In the genomic region with DNA sequence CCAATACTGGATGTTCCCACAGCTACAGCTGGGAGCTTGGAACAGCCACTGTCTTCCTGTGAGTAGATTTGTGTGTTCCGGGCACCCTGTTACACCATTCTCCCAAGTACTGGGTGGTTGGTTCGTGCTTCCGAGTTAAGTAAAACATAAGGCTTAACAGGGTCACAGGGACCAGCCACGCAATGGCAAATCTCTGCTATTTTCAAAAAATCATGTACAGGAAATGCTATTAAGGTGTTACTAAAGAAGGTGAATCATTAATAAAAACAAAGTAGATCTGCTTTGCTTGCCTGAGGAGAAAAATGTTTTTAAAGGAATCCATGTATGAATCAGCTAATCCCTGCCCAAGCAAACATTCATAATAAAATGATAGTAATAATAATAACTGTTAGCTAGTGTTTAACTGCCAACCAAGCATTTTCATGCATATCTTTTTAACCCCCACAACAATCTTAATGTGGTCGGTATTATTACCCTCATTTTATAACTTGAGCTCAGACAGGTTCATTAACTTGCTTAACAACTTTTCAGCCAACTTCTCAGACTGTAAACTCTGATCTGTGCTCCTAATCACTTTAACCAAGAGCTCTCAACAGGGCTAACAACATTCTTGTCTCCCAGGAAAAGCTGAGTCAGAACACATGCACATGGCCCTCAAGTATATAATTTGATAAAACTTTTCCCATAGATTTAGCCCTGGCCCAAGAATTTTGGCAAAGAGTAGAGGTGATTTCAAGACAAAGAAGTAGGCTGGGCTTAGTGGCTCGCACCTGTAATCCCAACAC, we compare ENCODE assay signal across 18 cellular contexts. TPM values are rescaled to one million over a fixed set of nuclear protein-coding genes. Genes with fewer than 3 reads are reported as not detected.
DNase-seq lines count a peak whose midpoint lies in the region; ATAC-seq and TF ChIP-seq lines count a peak whose summit lies in the region.
"Had no signal": no experiment of that assay in that cellular context is flagged by ENCODE, and none has a peak within 500 bp of the region (broad histone marks: within the 10 kb centered on the region; RNA-seq: fewer than 3 reads in every experiment).

No MANE protein-coding gene starts in this region.

- H3K14ac ChIP-seq in mesenchymal stem cell (ENCODE audit: low read length in 2 of 2), result no peak overlapping the region

- H3K4me3 ChIP-seq in AG10803 (ENCODE audit: low read length) (no peak overlapping the region), epithelial cell of esophagus (ENCODE audit: low read length) (peak overlapping the region; percentile 13), mesenchymal stem cell (ENCODE audit: insufficient read depth in 1 of 2, low read depth in 1 of 2, low read length in 2 of 2) (no peak overlapping the region)
- no peak overlapping the region for H3K4me3 ChIP-seq in CD8-positive, alpha-beta T cell (ENCODE audit: low read depth, low read length)
- H3K4me3 ChIP-seq: gastroesophageal sphincter had no signal

- no peak overlapping the region for H2BK5ac ChIP-seq in mesenchymal stem cell (ENCODE audit: low read depth, low read length, poor library complexity, severe bottlenecking)

- no peaks in the 10 kb centered on the region for H3K9me3 Mint-ChIP-seq in CD8-positive, alpha-beta T cell
- H3K9me3 Mint-ChIP-seq: activated CD4-positive, alpha-beta T cell treated with anti-CD3 and anti-CD28 coated beads, Interleukin-2, amount 10 ng/mL, durations not matched to agents 7 days and 5 days; activated T-cell treated with anti-CD3 and anti-CD28 coated beads, Interleukin-2, amount 50 U/mL, for 72 hours; stimulated activated naive CD8-positive, alpha-beta T cell treated with anti-CD3 and anti-CD28 coated beads, Interleukin-15, Interleukin-2, amounts not matched to agents 100 ng/mL and 50 ng/mL, for 24 hours had no signal

- H3K9ac ChIP-seq in mesenchymal stem cell (ENCODE audit: low read length), result no peak overlapping the region

- H3K4me2 ChIP-seq in mesenchymal stem cell (ENCODE audit: low read length, poor library complexity, severe bottlenecking), result peak overlapping the region; percentile 7

- no peak overlapping the region for H4K8ac ChIP-seq in mesenchymal stem cell (ENCODE audit: low read length)

- H3K79me1 ChIP-seq in mesenchymal stem cell (replicated peaks; ENCODE audit: low read length, poor library complexity, severe bottlenecking), result no peaks in the 10 kb centered on the region

- DNase-seq in AG10803 (ENCODE audit: low read depth), result peak; percentile 5
- DNase-seq in NCI-H460 (ENCODE audit: extremely low read depth, low read depth), result peak; percentile 55
- peak; percentile 88 for DNase-seq in epithelial cell of esophagus (ENCODE audit: low read depth)
- DNase-seq in mesenchymal stem cell, result no peak
- DNase-seq in CD8-positive, alpha-beta T cell, result no peak
- DNase-seq in SW480 (ENCODE audit: low spot score), result no peak
- DNase-seq in dedifferentiated amniotic fluid mesenchymal stem cell (ENCODE audit: extremely low spot score), result no peak
- DNase-seq in DMS153 (lab: John Stamatoyannopoulos, UW), result no peak
- DNase-seq: activated CD4-positive, alpha-beta T cell treated with anti-CD3 and anti-CD28 coated beads, Interleukin-2, amount 10 ng/mL, durations not matched to agents 7 days and 5 days; activated T-cell treated with anti-CD3 and anti-CD28 coated beads, Interleukin-2, amount 50 U/mL, for 72 hours; H7; KG1; NCI-H187; NCI-H526 treated with DMSO at 0.1 percent for 48 hours; retina had no signal

- no peak for ATAC-seq in CD8-positive, alpha-beta T cell
- ATAC-seq: activated T-cell treated with anti-CD3 and anti-CD28 coated beads, Interleukin-2, amount 50 U/mL, for 72 hours; gastroesophageal sphincter had no signal

- peaks cover 39% of the 10 kb centered on the region for H3K4me1 Mint-ChIP-seq in CD8-positive, alpha-beta T cell (ENCODE audit: low read depth)

- H3K4ac ChIP-seq in mesenchymal stem cell (ENCODE audit: low read depth in 1 of 2, low read length in 2 of 2), result no peak overlapping the region

- H3K4me3 Mint-ChIP-seq in CD8-positive, alpha-beta T cell, result no peak overlapping the region
- H3K4me3 Mint-ChIP-seq: activated CD4-positive, alpha-beta T cell treated with anti-CD3 and anti-CD28 coated beads, Interleukin-2, amount 10 ng/mL, durations not matched to agents 7 days and 5 days; stimulated activated naive CD8-positive, alpha-beta T cell treated with anti-CD3 and anti-CD28 coated beads, Interleukin-15, Interleukin-2, amounts not matched to agents 100 ng/mL and 50 ng/mL, for 24 hours had no signal

- H3K23ac ChIP-seq in mesenchymal stem cell (ENCODE audit: low read length in 2 of 2), result no peak overlapping the region

- no peaks in the 10 kb centered on the region for H3K9me3 ChIP-seq in mesenchymal stem cell (ENCODE audit: control insufficient read depth, low read length)
- H3K9me3 ChIP-seq in CD8-positive, alpha-beta T cell (ENCODE audit: low read length), result no peaks in the 10 kb centered on the region
- H3K9me3 ChIP-seq: gastroesophageal sphincter had no signal

- intact Hi-C loops in CD8-positive, alpha-beta T cell (cut with DNase I, micrococcal nuclease), result no loop called here

- no peak overlapping the region for H3K27ac Mint-ChIP-seq in CD8-positive, alpha-beta T cell
- H3K27ac Mint-ChIP-seq: activated CD4-positive, alpha-beta T cell treated with anti-CD3 and anti-CD28 coated beads, Interleukin-2, amount 10 ng/mL, durations not matched to agents 7 days and 5 days; activated T-cell treated with anti-CD3 and anti-CD28 coated beads, Interleukin-2, amount 50 U/mL, for 72 hours; stimulated activated naive CD8-positive, alpha-beta T cell treated with anti-CD3 and anti-CD28 coated beads, Interleukin-15, Interleukin-2, amounts not matched to agents 100 ng/mL and 50 ng/mL, for 24 hours had no signal

- no peak overlapping the region for H2AK5ac ChIP-seq in mesenchymal stem cell (ENCODE audit: low read length, severe bottlenecking)

- 90% methylated on average over 6 of the region's 6 CpGs for WGBS in mesenchymal stem cell

- CTCF ChIA-PET in CD8-positive, alpha-beta T cell (lab: Charles Lee), result no interaction called here

- H3K27me3 ChIP-seq in mesenchymal stem cell (ENCODE audit: control insufficient read depth in 1 of 2, insufficient read depth in 1 of 2, low read length in 2 of 2), result peaks cover 4 to 23% of the 10 kb centered on the region in 2 experiments
- peaks cover 5% of the 10 kb centered on the region for H3K27me3 ChIP-seq in CD8-positive, alpha-beta T cell (ENCODE audit: insufficient read depth, low read length)

- H3K18ac ChIP-seq in mesenchymal stem cell (ENCODE audit: low read depth in 1 of 2, low read length in 2 of 2), result no peak overlapping the region

- no peak overlapping the region for H2BK12ac ChIP-seq in mesenchymal stem cell (ENCODE audit: low read length in 2 of 2)

- H3K36me3 ChIP-seq in mesenchymal stem cell (ENCODE audit: control insufficient read depth in 1 of 2, insufficient read depth in 2 of 2, low read depth in 1 of 2, low read length in 2 of 2), result peaks cover 0 to 4% of the 10 kb centered on the region in 2 experiments
- no peaks in the 10 kb centered on the region for H3K36me3 ChIP-seq in CD8-positive, alpha-beta T cell (ENCODE audit: insufficient read depth, low read length)
- H3K36me3 ChIP-seq: gastroesophageal sphincter had no signal

- H3K27me3 Mint-ChIP-seq in CD8-positive, alpha-beta T cell (ENCODE audit: low read depth), result peaks cover 18% of the 10 kb centered on the region

- POLR2A ChIA-PET in CD8-positive, alpha-beta T cell (lab: Charles Lee), result interaction anchor here (0.6 to 0.9 kb wide), 2 partner anchors 54 to 1474 kb away, joined by 3 read pairs; no protein-coding TSS in a partner anchor

- H2AFZ ChIP-seq in mesenchymal stem cell (ENCODE audit: low read depth, low read length), result no peak overlapping the region

- TF ChIP-seq CTCF in AG10803 (conservative IDR thresholded peaks at IDR 0.05; ENCODE audit: low read length) (no peak), epithelial cell of esophagus (IDR thresholded peaks at IDR 0.05; ENCODE audit: insufficient read depth, low read depth, low read length, missing control alignments) (no peak)
- no peak for TF ChIP-seq CTCF in CD8-positive, alpha-beta T cell (IDR thresholded peaks at IDR 0.05)

- H2BK15ac ChIP-seq in mesenchymal stem cell (ENCODE audit: low read depth, poor library complexity, severe bottlenecking), result no peak overlapping the region

- H3K36me3 Mint-ChIP-seq in CD8-positive, alpha-beta T cell, result peaks cover 16% of the 10 kb centered on the region

- H2BK120ac ChIP-seq in mesenchymal stem cell (ENCODE audit: low read depth, low read length), result no peak overlapping the region

- peaks cover 18% of the 10 kb centered on the region for H3K4me1 ChIP-seq in mesenchymal stem cell (ENCODE audit: control insufficient read depth, insufficient read depth, low read depth, low read length)
- H3K4me1 ChIP-seq in CD8-positive, alpha-beta T cell (ENCODE audit: insufficient read depth, low read length), result peaks cover 19% of the 10 kb centered on the region

- H3K27ac ChIP-seq in mesenchymal stem cell (ENCODE audit: low read length, poor library complexity, severe bottlenecking), result peak overlapping the region; percentile 50
- no peak overlapping the region for H3K27ac ChIP-seq in CD8-positive, alpha-beta T cell (ENCODE audit: low read depth, low read length)
- H3K27ac ChIP-seq: gastroesophageal sphincter had no signal

- no peak overlapping the region for H4K91ac ChIP-seq in mesenchymal stem cell (ENCODE audit: low read length)

RNA-seq across cellular contexts. Expression of a gene that starts 2.7 kb away (rescaled TPM):
- total RNA-seq in NCI-H460 (2014; rRNA removed; shearing (Covaris generic)), result 0.63 and 0.72 TPM in 2 replicates
- polyA plus RNA-seq in NCI-H460 (2014; cell fraction: nucleus; rRNA removed), result 0.04 and 0.10 TPM in 2 replicates
- polyA plus RNA-seq in mesenchymal stem cell (2013, experiment 1 of 2), result not detected
- polyA plus RNA-seq in mesenchymal stem cell (2013, experiment 2 of 2), result not detected
- total RNA-seq in CD8-positive, alpha-beta T cell, result under 1 TPM; 0.08 to 0.11 TPM
- total RNA-seq: activated CD4-positive, alpha-beta T cell treated with anti-CD3 and anti-CD28 coated beads, Interleukin-2, amount 10 ng/mL, durations not matched to agents 7 days and 5 days; H7; myocyte had no signal

RNA-seq across cellular contexts. Expression of a gene that starts 3.8 kb away (rescaled TPM):
- total RNA-seq in NCI-H460 (2014; rRNA removed; shearing (Covaris generic)), result 29.6 and 37.6 TPM in 2 replicates
- polyA plus RNA-seq in NCI-H460 (2014; cell fraction: nucleus; rRNA removed), result 21.5 and 46.1 TPM in 2 replicates
- polyA plus RNA-seq in mesenchymal stem cell (2013, experiment 1 of 2), result 14.8 TPM
- polyA plus RNA-seq in mesenchymal stem cell (2013, experiment 2 of 2), result 14.0 TPM
- 10 to 100 TPM; 55.2 to 59.4 TPM for total RNA-seq in CD8-positive, alpha-beta T cell

Comparison
In these comparisons a context has a peak if more than half of its experiments do, and no peak if none do; other contexts are left out.
1. DNase-seq: peak in AG10803 (single experiment), NCI-H460 (single experiment) and epithelial cell of esophagus (single experiment); none in mesenchymal stem cell (single experiment), CD8-positive, alpha-beta T cell (0 of 7), SW480 (single experiment), dedifferentiated amniotic fluid mesenchymal stem cell (single experiment) and DMS153 (single experiment).